In the genomic region with DNA sequence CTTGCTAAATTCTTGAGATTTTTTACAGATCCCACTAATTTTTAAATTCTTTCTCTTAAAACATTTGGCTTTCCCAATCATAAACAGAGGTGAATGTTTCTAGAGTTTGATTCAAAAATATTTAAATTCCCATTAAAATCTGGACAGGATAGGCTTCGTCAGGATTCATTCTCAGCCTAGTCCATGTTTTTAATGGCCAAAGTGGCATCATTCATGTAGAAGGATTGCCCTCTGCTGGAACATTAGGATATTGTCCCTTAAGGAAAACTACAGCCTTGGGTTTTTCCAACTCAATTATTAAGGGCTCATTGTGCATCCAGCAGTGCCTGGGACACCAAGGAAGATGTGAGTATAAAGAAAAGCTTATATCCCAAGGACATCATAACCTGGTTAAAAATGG, we compare ENCODE assay signal across 8 cellular contexts.
DNase-seq lines count a peak whose midpoint lies in the region; ATAC-seq, FAIRE-seq and TF ChIP-seq lines count a peak whose summit lies in the region.

No MANE protein-coding gene starts in this region.

- no peak overlapping the region for H3K4me3 ChIP-seq in AG04449 (ENCODE audit: low read depth, low read length)
- H3K4me3 ChIP-seq in coronary artery, result no peak overlapping the region

- TF ChIP-seq CTCF in AG04449 (IDR thresholded peaks at IDR 0.05; ENCODE audit: insufficient read depth, low read length, missing control alignments), result peak; percentile 58
- peak; percentile 32 for TF ChIP-seq CTCF in coronary artery (IDR thresholded peaks at IDR 0.05)

- no peak overlapping the region for H3K27ac ChIP-seq in coronary artery

- no peak for ATAC-seq in GM21529 (IDR thresholded peaks at IDR 0.05; ENCODE audit: unreplicated experiment)

- POLR2A ChIA-PET in AG04449 (lab: Yijun Ruan, JAX), result no interaction called here

- DNase-seq in AG04449 (ENCODE audit: low read depth, low spot score) (peak; percentile 49), H54 (ENCODE audit: insufficient read length, low spot score) (peak; percentile 9), NCI-H524 (lab: John Stamatoyannopoulos, UW) (peak; percentile 10 to 60), coronary artery (ENCODE audit: low spot score) (no peak), lung microvascular endothelial cell (ENCODE audit: low read depth in 2 of 2) (peak; percentile 68 to 71), C1 segment of cervical spinal cord (lab: John Stamatoyannopoulos, UW) (no peak), AML-193 (lab: John Stamatoyannopoulos, UW) (no peak)

- CTCF ChIA-PET in AG04449 (lab: Yijun Ruan, JAX), result interaction anchor here (0.8 to 6.9 kb wide), 38 partner anchors 8 to 1000 kb away, joined by 3 to 113 read pairs (median 4); a partner anchor contains a TSS

- FAIRE-seq in H54 (lab: Jason Lieb, UNC), result no peak

- no peak for TF ChIP-seq POLR2A in H54 (IDR thresholded peaks at IDR 0.05; ENCODE audit: low read depth, low read length)

Comparison
In these comparisons a context has a peak if more than half of its experiments do, and no peak if none do; other contexts are left out.
1. DNase-seq: peak in AG04449 (single experiment), H54 (single experiment), NCI-H524 (2 of 2) and lung microvascular endothelial cell (2 of 2); none in coronary artery (single experiment), C1 segment of cervical spinal cord (0 of 14) and AML-193 (0 of 2).